ENCODE assay signal across 1 cellular context in the genomic region with DNA sequence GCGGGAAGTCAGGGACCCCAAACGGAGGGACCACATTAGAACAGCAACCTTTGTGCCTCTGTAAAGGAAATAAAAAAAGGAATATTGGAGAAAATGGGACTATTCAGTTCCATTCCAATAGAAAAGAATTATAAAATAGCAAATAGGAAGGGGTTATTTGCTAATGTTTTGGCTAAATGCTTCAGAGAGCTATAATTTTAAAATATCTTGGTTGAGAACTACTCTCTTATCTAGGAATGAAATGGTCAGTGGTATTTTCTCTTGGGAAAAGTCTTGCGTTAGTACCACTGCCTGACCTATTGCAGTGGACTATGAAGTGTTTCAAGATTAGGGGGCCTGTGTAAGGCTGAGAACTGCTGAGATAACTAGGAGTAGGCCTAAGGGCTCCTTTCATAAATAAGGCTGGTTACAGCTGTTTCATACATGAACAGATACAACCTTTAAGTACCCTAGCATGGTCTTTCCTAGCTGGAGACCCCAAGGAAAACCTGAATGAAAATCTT.
TF ChIP-seq lines count a peak whose summit lies in the region.

No MANE protein-coding gene starts in this region.

TF ChIP-seq in HCT116, 20 proteins besides CTCF, POLR2A, EP300 and RAD21 (continued from another document):
- no peak for TF ChIP-seq YY1 (IDR thresholded peaks at IDR 0.05; ENCODE audit: extremely low read depth, insufficient replicate concordance, low read depth, low read length)
- TF ChIP-seq FOSL1 (IDR thresholded peaks at IDR 0.05; ENCODE audit: low read depth) = no peak
- no peak for TF ChIP-seq CBX3 (IDR thresholded peaks at IDR 0.05; ENCODE audit: low read depth)
- TF ChIP-seq JUND (IDR thresholded peaks at IDR 0.05) = no peak
- TF ChIP-seq, protein P1, sequence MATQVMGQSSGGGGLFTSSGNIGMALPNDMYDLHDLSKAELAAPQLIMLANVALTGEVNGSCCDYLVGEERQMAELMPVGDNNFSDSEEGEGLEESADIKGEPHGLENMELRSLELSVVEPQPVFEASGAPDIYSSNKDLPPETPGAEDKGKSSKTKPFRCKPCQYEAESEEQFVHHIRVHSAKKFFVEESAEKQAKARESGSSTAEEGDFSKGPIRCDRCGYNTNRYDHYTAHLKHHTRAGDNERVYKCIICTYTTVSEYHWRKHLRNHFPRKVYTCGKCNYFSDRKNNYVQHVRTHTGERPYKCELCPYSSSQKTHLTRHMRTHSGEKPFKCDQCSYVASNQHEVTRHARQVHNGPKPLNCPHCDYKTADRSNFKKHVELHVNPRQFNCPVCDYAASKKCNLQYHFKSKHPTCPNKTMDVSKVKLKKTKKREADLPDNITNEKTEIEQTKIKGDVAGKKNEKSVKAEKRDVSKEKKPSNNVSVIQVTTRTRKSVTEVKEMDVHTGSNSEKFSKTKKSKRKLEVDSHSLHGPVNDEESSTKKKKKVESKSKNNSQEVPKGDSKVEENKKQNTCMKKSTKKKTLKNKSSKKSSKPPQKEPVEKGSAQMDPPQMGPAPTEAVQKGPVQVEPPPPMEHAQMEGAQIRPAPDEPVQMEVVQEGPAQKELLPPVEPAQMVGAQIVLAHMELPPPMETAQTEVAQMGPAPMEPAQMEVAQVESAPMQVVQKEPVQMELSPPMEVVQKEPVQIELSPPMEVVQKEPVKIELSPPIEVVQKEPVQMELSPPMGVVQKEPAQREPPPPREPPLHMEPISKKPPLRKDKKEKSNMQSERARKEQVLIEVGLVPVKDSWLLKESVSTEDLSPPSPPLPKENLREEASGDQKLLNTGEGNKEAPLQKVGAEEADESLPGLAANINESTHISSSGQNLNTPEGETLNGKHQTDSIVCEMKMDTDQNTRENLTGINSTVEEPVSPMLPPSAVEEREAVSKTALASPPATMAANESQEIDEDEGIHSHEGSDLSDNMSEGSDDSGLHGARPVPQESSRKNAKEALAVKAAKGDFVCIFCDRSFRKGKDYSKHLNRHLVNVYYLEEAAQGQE (IDR thresholded peaks at IDR 0.05; ENCODE audit: low read depth) = no peak
- TF ChIP-seq, protein P2, sequence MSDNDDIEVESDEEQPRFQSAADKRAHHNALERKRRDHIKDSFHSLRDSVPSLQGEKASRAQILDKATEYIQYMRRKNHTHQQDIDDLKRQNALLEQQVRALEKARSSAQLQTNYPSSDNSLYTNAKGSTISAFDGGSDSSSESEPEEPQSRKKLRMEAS (IDR thresholded peaks at IDR 0.05) = no peak
